ENCODE assay signal across 8 cellular contexts in the genomic region with DNA sequence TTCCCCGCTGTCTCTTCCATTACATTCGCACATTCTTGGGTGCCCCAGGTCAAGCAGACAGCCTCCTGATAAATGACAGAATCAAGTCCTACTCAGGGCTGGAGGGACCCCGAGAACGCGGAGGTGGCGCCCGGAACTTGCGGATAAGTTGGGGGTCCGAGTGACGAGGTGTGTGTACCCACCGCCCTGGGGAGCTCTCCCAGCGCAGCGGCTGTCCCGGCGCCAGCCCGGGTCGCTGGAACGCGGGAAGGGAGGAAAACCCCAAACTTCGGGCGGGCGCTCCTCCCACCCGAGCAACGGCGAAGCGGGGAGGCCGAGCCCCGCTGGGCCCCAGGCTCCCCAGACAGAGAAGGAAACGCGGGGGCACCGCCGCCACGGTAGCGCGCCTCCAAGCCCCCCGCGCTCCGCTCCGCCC. TPM values are rescaled to one million over a fixed set of nuclear protein-coding genes. Genes with fewer than 3 reads are reported as not detected.
DNase-seq lines count a peak whose midpoint lies in the region; ATAC-seq and TF ChIP-seq lines count a peak whose summit lies in the region.

No MANE protein-coding gene starts in this region.

- no peak for ATAC-seq in HG02840 (IDR thresholded peaks at IDR 0.05; ENCODE audit: low FRiP score, unreplicated experiment)
- ATAC-seq in GM19463 (IDR thresholded peaks at IDR 0.05; ENCODE audit: unreplicated experiment) = no peak

- H3K9me3 ChIP-seq in vagina = no peaks in the 10 kb centered on the region

- H3K4me3 ChIP-seq in brain microvascular endothelial cell (ENCODE audit: low read depth, low read length) (peak overlapping the region; percentile 77), vagina (peak overlapping the region; percentile 75 to 91)

- no peak for TF ChIP-seq POLR2A in vagina (IDR thresholded peaks at IDR 0.05)

- TF ChIP-seq RAD21 in Ishikawa (IDR thresholded peaks at IDR 0.05; ENCODE audit: low read depth) = no peak

- H3K27me3 ChIP-seq in brain microvascular endothelial cell (replicated peaks) = no peaks in the 10 kb centered on the region
- no peaks in the 10 kb centered on the region for H3K27me3 ChIP-seq in vagina

- TF ChIP-seq CTCF in brain microvascular endothelial cell (IDR thresholded peaks at IDR 0.05; ENCODE audit: low read depth, low read length, missing control alignments) (no peak), vagina (IDR thresholded peaks at IDR 0.05) (no peak)

- in situ Hi-C loops in brain microvascular endothelial cell (cut with HindIII; ENCODE audit: low pct_ligation_motif_present, low sequenced_read_pairs) = no loop called here

- intact Hi-C loops in vagina (cut with DNase I) = no loop called here

- no peak for TF ChIP-seq EP300 in Ishikawa (IDR thresholded peaks at IDR 0.05; ENCODE audit: borderline replicate concordance)

- DNase-seq in NOMO-1 treated with DMSO at 0.1 percent for 48 hours (lab: John Stamatoyannopoulos, UW; ENCODE audit: unreplicated experiment) (peak; percentile 16), NOMO-1 treated with dmso at 0.1 percent for 144 hours (lab: John Stamatoyannopoulos, UW; ENCODE audit: unreplicated experiment) (no peak), brain microvascular endothelial cell (no peak), lung microvascular endothelial cell (ENCODE audit: low read depth in 2 of 2) (peak; percentile 13 to 14), vagina (ENCODE audit: extremely low spot score in 2 of 2) (peak in 1 of 2 donors; percentile 85)

- peaks cover 29% of the 10 kb centered on the region for H3K4me1 ChIP-seq in vagina

- H3K27ac ChIP-seq in brain microvascular endothelial cell = peak overlapping the region; percentile 76
- H3K27ac ChIP-seq in vagina = peak overlapping the region; percentile 93

- H3K36me3 ChIP-seq in brain microvascular endothelial cell (replicated peaks) (no peaks in the 10 kb centered on the region), vagina (no peaks in the 10 kb centered on the region)

TF ChIP-seq in Ishikawa, 13 proteins besides CTCF, POLR2A, EP300 and RAD21:
- TF ChIP-seq ZBTB7A (IDR thresholded peaks at IDR 0.05; ENCODE audit: low read depth) (peak; percentile 31), TAF1 (IDR thresholded peaks at IDR 0.05; ENCODE audit: low read depth) (no peak), CREB1 (IDR thresholded peaks at IDR 0.05; ENCODE audit: low read depth) (no peak), TEAD4 (IDR thresholded peaks at IDR 0.05) (no peak; the same call in 1 of the 2 replicates), YY1 (IDR thresholded peaks at IDR 0.05; ENCODE audit: low read depth) (no peak)
TF ChIP-seq in Ishikawa: peak in this region for 1.

RNA-seq across cellular contexts. Expression of a gene that starts 0.6 kb away (rescaled TPM):
- total RNA-seq in lung microvascular endothelial cell (6.5 and 10.3 TPM in 2 replicates), vagina (23.3 TPM)

RNA-seq across cellular contexts. Expression of a gene that starts 23.8 kb away (rescaled TPM):
- total RNA-seq in lung microvascular endothelial cell (1.1 and 1.4 TPM in 2 replicates), vagina (6.1 TPM)

RNA-seq across cellular contexts. Expression of a gene that starts 48.6 kb away (rescaled TPM):
- total RNA-seq in lung microvascular endothelial cell (26.4 and 34.3 TPM in 2 replicates), vagina (38.3 TPM)

Comparison
In these comparisons a context has a peak if more than half of its experiments do, and no peak if none do; other contexts are left out.
1. DNase-seq: peak in NOMO-1 treated with DMSO at 0.1 percent for 48 hours (single experiment) and lung microvascular endothelial cell (2 of 2); none in NOMO-1 treated with dmso at 0.1 percent for 144 hours (single experiment) and brain microvascular endothelial cell (single experiment).